In genomic region chr5:157142317-157143126, GRCh38 we compare ENCODE assay signal across 8 cellular contexts. TPM values are rescaled to one million over a fixed set of nuclear protein-coding genes. Genes with fewer than 3 reads are reported as not detected.
DNase-seq lines count a peak whose midpoint lies in the region; ATAC-seq and TF ChIP-seq lines count a peak whose summit lies in the region.

Gene MED7, minus strand, starts transcription at chr5:157142865. Its CDS starts 3,434 bp downstream, at chr5:157139431.

- peaks cover 3% of the 10 kb centered on the region; the same call in 1 of the 2 replicates for H3K9me1 ChIP-seq in IMR-90 (ENCODE audit: insufficient read depth, low read length)

- ATAC-seq in GM21528 (IDR thresholded peaks at IDR 0.05; ENCODE audit: low FRiP score, unreplicated experiment) (peak; percentile 100), IMR-90 (ENCODE audit: low read depth) (peak; percentile 99), mucosa of descending colon (peak; percentile 99)

- peak within 1 kb of the TSS; percentile 89 for H2AK9ac ChIP-seq in IMR-90 (replicated peaks; ENCODE audit: low read depth, low read length, poor library complexity)

- peak within 1 kb of the TSS; percentile 68 for H2BK20ac ChIP-seq in IMR-90 (ENCODE audit: low read depth, low read length)

- peak within 1 kb of the TSS; percentile 96 for H2AFZ ChIP-seq in IMR-90 (replicated peaks; ENCODE audit: low read length, poor library complexity)

- H3K9me3 ChIP-seq in IMR-90 (ENCODE audit: control insufficient read depth, insufficient read depth, low read length) (no peaks in the 10 kb centered on the region), mucosa of descending colon (no peaks in the 10 kb centered on the region)

- H3K9ac ChIP-seq in IMR-90 (ENCODE audit: low read depth, low read length) = peak within 1 kb of the TSS; percentile 88

- 0% methylated on average over 8 of the region's 48 CpGs; no CpG with 5 or more reads in 1 of the 2 experiments for WGBS in IMR-90 (ENCODE audit: extremely low coverage in 2 of 2, insufficient read length in 1 of 2), 2 experiments

- peak within 1 kb of the TSS; percentile 84 for H3K56ac ChIP-seq in IMR-90 (ENCODE audit: extremely low read depth, insufficient read depth, low read length)

- H2BK15ac ChIP-seq in IMR-90 (ENCODE audit: low read depth, low read length) = peak within 1 kb of the TSS; percentile 66; the same call in 2 of the 3 replicates

- peak within 1 kb of the TSS; percentile 86 for H2BK120ac ChIP-seq in IMR-90 (ENCODE audit: low read depth, low read length)

- peak within 1 kb of the TSS; percentile 97 to 99 for H4K8ac ChIP-seq in IMR-90 (ENCODE audit: low read depth in 2 of 2, low read length in 2 of 2)

- intact Hi-C loops in IMR-90 (cut with micrococcal nuclease) (no loop called here), mucosa of descending colon (cut with DNase I, micrococcal nuclease) (loop anchor here in 1 of 2 donors (10.0 kb wide), 1 partner anchor 602 kb away; the partner anchor contains the start of gene LSM11)

- H3K4me2 ChIP-seq in IMR-90 (ENCODE audit: low read depth, low read length) = peak within 1 kb of the TSS; percentile 96

- H3K4me1 ChIP-seq in IMR-90 (ENCODE audit: control insufficient read depth, insufficient read depth, low read length) = no peaks in the 10 kb centered on the region
- peaks cover 10% of the 10 kb centered on the region for H3K4me1 ChIP-seq in mucosa of descending colon (ENCODE audit: low read depth)

- DNase-seq in DMS 273 (lab: John Stamatoyannopoulos, UW; ENCODE audit: unreplicated experiment) (peak; percentile 99), IMR-90 (peak; percentile 100), OCI-M1 (lab: John Stamatoyannopoulos, UW) (peak; percentile 98), activated T-cell treated with anti-CD3 and anti-CD28 coated beads for 24 hours (ENCODE audit: low read depth) (peak; percentile 90), epithelial cell of prostate (ENCODE audit: low read depth, low spot score) (peak; percentile 95), mucosa of descending colon (peak; percentile 88 to 94 (median 94))
- peak; percentile 83 for DNase-seq in stimulated activated CD8-positive, alpha-beta memory T cell treated with anti-CD3 and anti-CD28 coated beads, Interleukin-4, amount 100 ng/mL, for 24 hours (ENCODE audit: low read depth)

- H4K5ac ChIP-seq in IMR-90 (ENCODE audit: low read depth, low read length) = peak within 1 kb of the TSS; percentile 98

- peaks cover 6% of the 10 kb centered on the region for H3K36me3 ChIP-seq in IMR-90 (ENCODE audit: control insufficient read depth, insufficient read depth, low read length)
- H3K36me3 ChIP-seq in mucosa of descending colon (ENCODE audit: low read depth) = peaks cover 6% of the 10 kb centered on the region

- dilution Hi-C loops in IMR-90 (cut with HindIII; ENCODE audit: low sequenced_read_pairs, unreplicated experiment) = no loop called here

- TF ChIP-seq RAD21 in IMR-90 (IDR thresholded peaks at IDR 0.05; ENCODE audit: low read length) = no peak

- H3K18ac ChIP-seq in IMR-90 (ENCODE audit: low read depth, low read length) = peak within 1 kb of the TSS; percentile 85

- peak within 1 kb of the TSS; percentile 94 for H4K91ac ChIP-seq in IMR-90 (ENCODE audit: insufficient read depth, low read depth, low read length)

- H3K27me3 ChIP-seq in IMR-90 (ENCODE audit: control insufficient read depth, insufficient read depth, low read length) = no peaks in the 10 kb centered on the region

- peak within 1 kb of the TSS; percentile 94 for H3K14ac ChIP-seq in IMR-90 (replicated peaks; ENCODE audit: low read depth, low read length)

- no peaks in the 10 kb centered on the region for H4K20me1 ChIP-seq in IMR-90 (ENCODE audit: insufficient read depth, low read length)

- peak within 1 kb of the TSS; percentile 44 for H2AK5ac ChIP-seq in IMR-90 (ENCODE audit: low read depth, low read length)

- peak within 1 kb of the TSS; percentile 84 for H3K4me3 ChIP-seq in IMR-90 (ENCODE audit: insufficient read depth, low read depth, low read length)
- peak within 1 kb of the TSS; percentile 78 for H3K4me3 ChIP-seq in mucosa of descending colon

- H3K27ac ChIP-seq in IMR-90 (ENCODE audit: insufficient read depth, low read length) (peak within 1 kb of the TSS; percentile 87), epithelial cell of prostate (peak within 1 kb of the TSS; percentile 61)

- TF ChIP-seq POLR2A in IMR-90 (IDR thresholded peaks at IDR 0.05; ENCODE audit: low read depth, low read length) = peak; percentile 79

- peak within 1 kb of the TSS; percentile 83 for H2BK5ac ChIP-seq in IMR-90 (ENCODE audit: low read depth, low read length, poor library complexity, severe bottlenecking)

- POLR2A ChIA-PET in IMR-90 (lab: Charles Lee; ENCODE audit: unreplicated experiment) = interaction anchor here (0.7 to 0.9 kb wide), 2 partner anchors 10 to 47 kb away, joined by 3 to 4 read pairs; no protein-coding TSS in a partner anchor

- peak within 1 kb of the TSS; percentile 90 for H3K4ac ChIP-seq in IMR-90 (ENCODE audit: low read depth, low read length)

- CTCF ChIA-PET in IMR-90 (lab: Yijun Ruan, JAX) = interaction anchor here (1.6 kb wide), 1 partner anchor 26 kb away, joined by 5 read pairs; no protein-coding TSS in a partner anchor

- BruUV-seq in IMR-90 (replicated peaks; lab: Mats Ljungman, UMichigan) = no TSS peak

- in situ Hi-C loops in IMR-90 (cut with MboI; ENCODE audit: low sequenced_read_pairs) = loop anchor here (10.0 to 25.0 kb wide), 3 partner anchors 172 to 1205 kb away; partner anchors contain the start of gene LSM11

- peak within 1 kb of the TSS; percentile 99 for H3K23ac ChIP-seq in IMR-90 (ENCODE audit: low read depth, low read length)

- peaks cover 16 to 23% of the 10 kb centered on the region in 2 experiments for H3K79me1 ChIP-seq in IMR-90 (ENCODE audit: low read depth in 1 of 2, low read length in 2 of 2)

- TF ChIP-seq CTCF in IMR-90 (conservative IDR thresholded peaks at IDR 0.05; ENCODE audit: low read depth, low read length) = no peak
- TF ChIP-seq CTCF in mucosa of descending colon (IDR thresholded peaks at IDR 0.05) = no peak

TF ChIP-seq in IMR-90, 13 proteins besides CTCF, POLR2A, EP300 and RAD21:
- TF ChIP-seq NFE2L2 (IDR thresholded peaks at IDR 0.05; ENCODE audit: low read depth, low read length) (no peak), RCOR1 (IDR thresholded peaks at IDR 0.05; ENCODE audit: insufficient replicate concordance, low read length) (no peak), CEBPB (IDR thresholded peaks at IDR 0.05; ENCODE audit: low read depth, low read length) (peak; percentile 60), MAZ (IDR thresholded peaks at IDR 0.05; ENCODE audit: borderline replicate concordance, low read depth, low read length) (peak; percentile 32; the same call in 1 of the 2 replicates), RFX5 (IDR thresholded peaks at IDR 0.05; ENCODE audit: low read depth, low read length) (no peak), MXI1 (IDR thresholded peaks at IDR 0.05; ENCODE audit: borderline replicate concordance, low read depth, low read length) (0 out of 2 replicates have a peak, but pooled peaks have one; percentile 12)

RNA-seq across cellular contexts. Expression of gene MED7, which starts in this region (rescaled TPM):
- total RNA-seq in IMR-90 (2012; rRNA removed) = 8.6 and 13.9 TPM in 2 replicates
- polyA plus RNA-seq in IMR-90 (2012; rRNA removed) = 7.3 and 9.0 TPM in 2 replicates
- polyA plus RNA-seq in IMR-90 (2012; cell fraction: cytosol; rRNA removed) = 1.3 and 1.8 TPM in 2 replicates
- 0.39 and 3.9 TPM in 2 replicates for polyA plus RNA-seq in IMR-90 (2012; cell fraction: nucleus; rRNA removed; ENCODE audit: low replicate concordance)
- total RNA-seq in mucosa of descending colon = 10 to 100 TPM; 11.8 to 14.4 (median 12.0) TPM

Comparison
In these comparisons a context has a peak if more than half of its experiments do, and no peak if none do; other contexts are left out.
1. Peak in every context shown above with its lines: DNase-seq, ATAC-seq, H3K4me3 ChIP-seq and H3K27ac ChIP-seq.